In the genomic region with DNA sequence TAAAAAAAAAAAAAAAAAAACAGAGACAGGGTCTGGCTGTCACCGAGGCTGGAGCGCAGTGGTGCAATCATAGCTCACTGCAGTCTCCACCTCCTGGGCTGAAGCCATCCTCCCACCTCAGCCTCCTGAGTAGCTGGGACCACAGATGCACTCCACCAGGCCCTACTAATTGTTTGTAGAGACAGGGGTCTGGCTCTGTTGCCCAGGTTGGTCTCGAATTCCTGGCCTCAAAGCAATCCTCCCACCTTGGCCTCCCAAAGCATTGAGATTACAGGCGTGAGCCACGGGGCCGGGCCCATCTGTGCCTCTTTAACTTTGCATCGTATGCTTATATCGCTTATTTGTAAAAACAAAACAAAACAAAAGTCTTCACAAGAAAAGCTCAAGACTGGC, we compare ENCODE assay signal across 8 cellular contexts. TPM values are rescaled to one million over a fixed set of nuclear protein-coding genes. Genes with fewer than 3 reads are reported as not detected.
A peak's percentile ranks its signal among the peaks of the same experiment; 100 is the strongest.
DNase-seq lines count a peak whose midpoint lies in the region; ATAC-seq, FAIRE-seq and TF ChIP-seq lines count a peak whose summit lies in the region.

No MANE protein-coding gene starts in this region.

- no peak for TF ChIP-seq POLR2A in heart left ventricle (IDR thresholded peaks at IDR 0.05)

- peak overlapping the region; percentile 86 to 97 (median 94) for H3K27ac ChIP-seq in heart left ventricle
- H3K27ac ChIP-seq in small intestine (ENCODE audit: low read depth in 1 of 2, low read length in 1 of 2) = peak overlapping the region; percentile 93 to 99

- H3K27me3 ChIP-seq in heart left ventricle (no peaks in the 10 kb centered on the region), small intestine (ENCODE audit: control insufficient read depth in 2 of 2, insufficient read depth in 2 of 2, low read length in 2 of 2) (no peaks in the 10 kb centered on the region)

- no peak for TF ChIP-seq CTCF in heart left ventricle (IDR thresholded peaks at IDR 0.05)

- no peaks in the 10 kb centered on the region for H3K36me3 Mint-ChIP-seq in activated T-cell treated with anti-CD3 and anti-CD28 coated beads, Interleukin-2, amount 50 U/mL, for 4 hours (ENCODE audit: insufficient read depth)

- no peak for FAIRE-seq in small intestine (lab: Jason Lieb, UNC)

- no peak for ATAC-seq in activated T-cell treated with anti-CD3 and anti-CD28 coated beads, Interleukin-2, amount 50 U/mL, for 4 hours
- no peak for ATAC-seq in heart left ventricle
- ATAC-seq in GM18519 (IDR thresholded peaks at IDR 0.05; ENCODE audit: low FRiP score, unreplicated experiment) = no peak

- H3K4me1 Mint-ChIP-seq in activated T-cell treated with anti-CD3 and anti-CD28 coated beads, Interleukin-2, amount 50 U/mL, for 4 hours (ENCODE audit: low read depth) = peaks cover 58% of the 10 kb centered on the region

- H3K4me3 Mint-ChIP-seq in activated T-cell treated with anti-CD3 and anti-CD28 coated beads, Interleukin-2, amount 50 U/mL, for 4 hours = peak overlapping the region; percentile 83

- WGBS in heart left ventricle, 4 donors = 17 to 33% (median 21%) methylated on average over 8 of the region's 8 CpGs
- WGBS in small intestine, 3 donors = 0 to 11% (median 4%) methylated on average over 8 of the region's 8 CpGs

- no peaks in the 10 kb centered on the region for H3K9me3 ChIP-seq in heart left ventricle
- no peaks in the 10 kb centered on the region for H3K9me3 ChIP-seq in small intestine (ENCODE audit: control insufficient read depth, low read depth)

- intact Hi-C loops in heart left ventricle (cut with DNase I) = loop anchor here in 4 of 10 donors (2.0 to 5.0 kb wide), 3 partner anchors 52 to 58 kb away; no protein-coding TSS in a partner anchor

- H3K4me1 ChIP-seq in heart left ventricle (peaks cover 11 to 85% (median 65%) of the 10 kb centered on the region in 12 donors), small intestine (ENCODE audit: control insufficient read depth in 2 of 2, insufficient read depth in 1 of 2, low read depth in 1 of 2, low read length in 1 of 2) (peaks cover 17 to 27% of the 10 kb centered on the region in 2 donors)

- no peaks in the 10 kb centered on the region for H3K27me3 Mint-ChIP-seq in activated T-cell treated with anti-CD3 and anti-CD28 coated beads, Interleukin-2, amount 50 U/mL, for 4 hours (ENCODE audit: low read depth)

- H3K36me3 ChIP-seq in heart left ventricle (peaks cover 0 to 9% (median 0%) of the 10 kb centered on the region in 9 donors), small intestine (ENCODE audit: control insufficient read depth in 2 of 2, insufficient read depth in 2 of 2, low read length in 2 of 2) (no peaks in the 10 kb centered on the region)

- DNase-seq in Jurkat, Clone E6-1 (ENCODE audit: low read depth, low spot score) = no peak
- no peak for DNase-seq in activated T-cell treated with anti-CD3 and anti-CD28 coated beads, Interleukin-2, amount 50 U/mL, for 4 hours
- peak in 2 of 5 donors; percentile 49 to 55 for DNase-seq in heart left ventricle
- peak; percentile 39 for DNase-seq in small intestine
- no peak for DNase-seq in NCI-H226
- no peak for DNase-seq in NCI-H1417 treated with DMSO at 0.1 percent for 48 hours (lab: John Stamatoyannopoulos, UW)
- no peak for DNase-seq in NK-92 treated with Interleukin-12 subunit alpha and Interleukin-12 subunit beta, amount 100 ng/mL, for 24 hours (lab: John Stamatoyannopoulos, UW)

- no peaks in the 10 kb centered on the region for H3K9me3 Mint-ChIP-seq in activated T-cell treated with anti-CD3 and anti-CD28 coated beads, Interleukin-2, amount 50 U/mL, for 4 hours

- H3K4me3 ChIP-seq in Jurkat, Clone E6-1 (ENCODE audit: low read length) = peak overlapping the region; percentile 85
- H3K4me3 ChIP-seq in heart left ventricle (peak overlapping the region in 11 of 12 donors; percentile 24 to 96 (median 90)), small intestine (ENCODE audit: low read depth in 1 of 2, low read length in 2 of 2) (peak overlapping the region; percentile 17 to 96)

RNA-seq across cellular contexts. Expression of gene CPT1A, which starts 3.1 kb away (rescaled TPM):
- polyA plus RNA-seq in Jurkat, Clone E6-1 (2012; ENCODE audit: insufficient read depth, insufficient read length) = 34.5 TPM
- total RNA-seq in activated T-cell treated with anti-CD3 and anti-CD28 coated beads, Interleukin-2, amount 50 U/mL, for 4 hours = 10 to 100 TPM; 12.3 to 15.8 (median 14.2) TPM
- total RNA-seq in heart left ventricle = 100 to 1,000 TPM in 1 of 9 donors, 10 to 100 TPM in 8; 33.0 to 116 (median 51.9) TPM
- polyA plus RNA-seq in heart left ventricle = 10 to 100 TPM; 20.9 to 38.5 TPM
- polyA plus RNA-seq in small intestine = 10 to 100 TPM; 29.5 to 33.3 (median 29.7) TPM
